15 cellular contexts compared by ENCODE assay signal in genomic region chr2:152100961-152101360, GRCh38. TPM values are rescaled to one million over a fixed set of nuclear protein-coding genes. Genes with fewer than 3 reads are reported as not detected.
DNase-seq lines count a peak whose midpoint lies in the region; ATAC-seq and TF ChIP-seq lines count a peak whose summit lies in the region.
"Had no signal": no experiment of that assay in that cellular context is flagged by ENCODE, and none has a peak within 500 bp of the region (broad histone marks: within the 10 kb centered on the region; RNA-seq: fewer than 3 reads in every experiment).

No MANE protein-coding gene starts in this region.

- peaks cover 26 to 29% of the 10 kb centered on the region in 2 donors for H3K27me3 Mint-ChIP-seq in natural killer cell (ENCODE audit: low read depth in 2 of 2)
- H3K27me3 Mint-ChIP-seq in natural killer cell treated with Interleukin-12 subunit alpha and Interleukin-12 subunit beta and Interleukin-15 and Interleukin-18, amount 100 ng/mL, for 72 hours = peaks cover 25 to 43% of the 10 kb centered on the region in 2 donors
- peaks cover 48% of the 10 kb centered on the region for H3K27me3 Mint-ChIP-seq in nephron (ENCODE audit: low read depth)

- in situ Hi-C loops in HAP-1 (cut with MboI; ENCODE audit: low sequenced_read_pairs) = no loop called here

- DNase-seq in natural killer cell (no peak), HAP-1 (ENCODE audit: low spot score in 2 of 2) (no peak), T-helper 9 cell (no peak)
- no peak for DNase-seq in natural killer cell treated with Interleukin-12 subunit alpha and Interleukin-12 subunit beta and Interleukin-15 and Interleukin-18, amount 100 ng/mL, for 72 hours (ENCODE audit: low spot score)
- DNase-seq: AML-193; Caco-2; Calu3; CD4-positive, alpha-beta T cell; CD8-positive, alpha-beta T cell; DMS79 treated with DMSO at 0.1 percent for 48 hours; GF-D8 had no signal

- H3K4me1 ChIP-seq in HAP-1 = peaks cover 12% of the 10 kb centered on the region
- H3K4me1 ChIP-seq: Caco-2 had no signal

- peak overlapping the region; percentile 5 for H3K4me3 Mint-ChIP-seq in natural killer cell
- no peak overlapping the region for H3K4me3 Mint-ChIP-seq in natural killer cell treated with Interleukin-12 subunit alpha and Interleukin-12 subunit beta and Interleukin-15 and Interleukin-18, amount 100 ng/mL, for 72 hours
- peak overlapping the region in 2 of 3 experiments; percentile 36 to 81 for H3K4me3 Mint-ChIP-seq in nephron

- ATAC-seq in natural killer cell = no peak
- ATAC-seq in natural killer cell treated with Interleukin-12 subunit alpha and Interleukin-12 subunit beta and Interleukin-15 and Interleukin-18, amount 100 ng/mL, for 72 hours = no peak
- ATAC-seq: A549; CD8-positive, alpha-beta T cell had no signal

- H3K9me3 Mint-ChIP-seq in natural killer cell = no peaks in the 10 kb centered on the region
- no peaks in the 10 kb centered on the region for H3K9me3 Mint-ChIP-seq in natural killer cell treated with Interleukin-12 subunit alpha and Interleukin-12 subunit beta and Interleukin-15 and Interleukin-18, amount 100 ng/mL, for 72 hours
- H3K9me3 Mint-ChIP-seq in nephron = no peaks in the 10 kb centered on the region
- H3K9me3 Mint-ChIP-seq: CD4-positive, alpha-beta T cell; CD8-positive, alpha-beta T cell had no signal

- H3K4me1 Mint-ChIP-seq in natural killer cell (peaks cover 30 to 31% of the 10 kb centered on the region in 2 donors), nephron (peaks cover 19% of the 10 kb centered on the region)
- H3K4me1 Mint-ChIP-seq in natural killer cell treated with Interleukin-12 subunit alpha and Interleukin-12 subunit beta and Interleukin-15 and Interleukin-18, amount 100 ng/mL, for 72 hours (ENCODE audit: low read depth in 2 of 2) = peaks cover 19 to 22% of the 10 kb centered on the region in 2 donors

- H3K36me3 Mint-ChIP-seq in natural killer cell (no peaks in the 10 kb centered on the region), nephron (ENCODE audit: low read depth) (no peaks in the 10 kb centered on the region)
- H3K36me3 Mint-ChIP-seq in natural killer cell treated with Interleukin-12 subunit alpha and Interleukin-12 subunit beta and Interleukin-15 and Interleukin-18, amount 100 ng/mL, for 72 hours = peaks cover 4% of the 10 kb centered on the region
- H3K36me3 Mint-ChIP-seq: CD8-positive, alpha-beta T cell had no signal

- H3K27ac Mint-ChIP-seq in natural killer cell (no peak overlapping the region), nephron (no peak overlapping the region)
- no peak overlapping the region for H3K27ac Mint-ChIP-seq in natural killer cell treated with Interleukin-12 subunit alpha and Interleukin-12 subunit beta and Interleukin-15 and Interleukin-18, amount 100 ng/mL, for 72 hours
- H3K27ac Mint-ChIP-seq: B cell; CD4-positive, alpha-beta T cell; CD8-positive, alpha-beta T cell had no signal

- H3K9me3 ChIP-seq in HAP-1 = no peaks in the 10 kb centered on the region
- H3K9me3 ChIP-seq: A549; BLaER1 treated with 17β-estradiol and CSF1 and Interleukin-3, amounts not matched to agents 10 nM and 100 nM; Caco-2 had no signal

- H3K4me3 ChIP-seq in HAP-1 = no peak overlapping the region
- H3K4me3 ChIP-seq: A549; BLaER1 treated with 17β-estradiol and CSF1 and Interleukin-3, amounts not matched to agents 10 nM and 100 nM had no signal

- H3K36me3 ChIP-seq in HAP-1 (replicated peaks) = no peaks in the 10 kb centered on the region
- H3K36me3 ChIP-seq: BLaER1 treated with 17β-estradiol and CSF1 and Interleukin-3, amounts not matched to agents 10 nM and 100 nM had no signal

- intact Hi-C loops in natural killer cell (cut with micrococcal nuclease) = no loop called here

- TF ChIP-seq CTCF in natural killer cell (IDR thresholded peaks at IDR 0.05) (no peak), nephron (IDR thresholded peaks at IDR 0.05; ENCODE audit: unreplicated experiment in 3 of 3) (no peak)

- H3K27me3 ChIP-seq in HAP-1 (ENCODE audit: low read depth) = 0 out of 2 replicates have a peak, but pooled peaks cover 6% of the 10 kb centered on the region

RNA-seq across cellular contexts. Expression of gene CACNB4, which starts 2.1 kb away (rescaled TPM):
- total RNA-seq in natural killer cell = under 1 TPM; 0.56 to 0.93 (median 0.73) TPM
- total RNA-seq in natural killer cell treated with Interleukin-12 subunit alpha and Interleukin-12 subunit beta and Interleukin-15 and Interleukin-18, amount 100 ng/mL, for 72 hours = under 1 TPM; 0.40 to 0.64 TPM
